17 cellular contexts compared by ENCODE assay signal in the genomic region with DNA sequence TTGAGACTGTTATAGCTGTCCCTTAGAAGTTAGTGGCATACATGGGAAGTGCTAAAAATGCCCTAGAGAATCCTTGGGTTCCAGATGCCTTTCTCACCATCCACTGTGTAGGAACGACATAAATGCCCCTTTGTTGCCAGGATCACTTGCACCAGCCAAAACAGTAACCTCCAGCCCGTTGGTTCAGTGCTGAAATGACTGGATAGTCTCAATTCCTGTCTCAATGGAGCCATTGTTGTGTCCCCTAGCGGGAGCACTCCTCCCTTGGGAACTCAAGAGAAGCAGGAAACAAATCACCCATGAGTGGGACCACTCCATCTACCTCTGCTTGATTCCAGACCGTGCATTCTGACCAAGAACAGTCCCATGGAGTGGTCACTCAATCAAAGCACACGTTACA. TPM values are rescaled to one million over a fixed set of nuclear protein-coding genes. Genes with fewer than 3 reads are reported as not detected.
DNase-seq lines count a peak whose midpoint lies in the region; ATAC-seq lines count a peak whose summit lies in the region.
"Had no signal": no experiment of that assay in that cellular context is flagged by ENCODE, and none has a peak within 500 bp of the region (broad histone marks: within the 10 kb centered on the region; RNA-seq: fewer than 3 reads in every experiment).

No MANE protein-coding gene starts in this region.

- no peak overlapping the region for H2BK120ac ChIP-seq in trophoblast cell (ENCODE audit: insufficient read depth, low read length, poor library complexity)

- no peak overlapping the region for H3K9ac ChIP-seq in trophoblast cell (ENCODE audit: low read length)

- ATAC-seq in left colon = no peak
- ATAC-seq: CD8-positive, alpha-beta T cell had no signal

- no peak overlapping the region for H2AK5ac ChIP-seq in trophoblast cell (ENCODE audit: low read length)

- H3K9me3 ChIP-seq in trophoblast cell (ENCODE audit: insufficient read depth, low read depth, low read length) = no peaks in the 10 kb centered on the region

- no peaks in the 10 kb centered on the region for H3K27me3 ChIP-seq in trophoblast cell (ENCODE audit: insufficient read depth, low read length)

- H3K14ac ChIP-seq in trophoblast cell (ENCODE audit: low read length) = no peak overlapping the region

- H4K8ac ChIP-seq in trophoblast cell (ENCODE audit: low read depth, low read length) = no peak overlapping the region

- H3K79me1 ChIP-seq in trophoblast cell (ENCODE audit: low read length) = no peaks in the 10 kb centered on the region

- no peak overlapping the region for H3K4me3 ChIP-seq in trophoblast cell (ENCODE audit: low read depth, low read length)

- H3K36me3 ChIP-seq in trophoblast cell (ENCODE audit: control insufficient read depth in 1 of 2, insufficient read depth in 2 of 2, low read length in 2 of 2) = peaks cover 5 to 17% of the 10 kb centered on the region in 2 experiments

- H2BK5ac ChIP-seq in trophoblast cell (ENCODE audit: low read depth, low read length, poor library complexity) = no peak overlapping the region

- no peaks in the 10 kb centered on the region for H3K79me2 ChIP-seq in trophoblast cell (ENCODE audit: control insufficient read depth, insufficient read depth, low read length, poor library complexity)

- H3K4ac ChIP-seq in trophoblast cell (ENCODE audit: low read depth, low read length) = no peak overlapping the region

- H3K4me2 ChIP-seq in trophoblast cell (ENCODE audit: low read length) = no peak overlapping the region

- no CpG with 5 or more reads among the region's 5 CpGs for WGBS in trophoblast cell (ENCODE audit: extremely low coverage, insufficient coverage, insufficient read length)

- H2BK12ac ChIP-seq in trophoblast cell (ENCODE audit: low read length) = no peak overlapping the region

- intact Hi-C loops in left colon (cut with DNase I, micrococcal nuclease) = no loop called here

- H4K91ac ChIP-seq in trophoblast cell (ENCODE audit: low read depth, low read length) = no peak overlapping the region

- H3K18ac ChIP-seq in trophoblast cell (ENCODE audit: low read length) = no peak overlapping the region

- no peaks in the 10 kb centered on the region for H3K4me1 ChIP-seq in trophoblast cell (ENCODE audit: control insufficient read depth in 1 of 2, insufficient read depth in 2 of 2, low read length in 2 of 2)

- DNase-seq in C1 segment of cervical spinal cord (lab: John Stamatoyannopoulos, UW) = peak in 10 of 14 donors; percentile 3 to 39 (median 28)
- peak in 32 of 51 donors; percentile 2 to 78 (median 26) for DNase-seq in hypothalamus (lab: John Stamatoyannopoulos, UW)
- no peak for DNase-seq in trophoblast cell
- DNase-seq in left colon = no peak
- DNase-seq in cortex of kidney (lab: John Stamatoyannopoulos, UW) = no peak
- no peak for DNase-seq in RKO (ENCODE audit: low spot score)
- DNase-seq in NCI-H187 treated with DMSO at 0.1 percent for 48 hours (lab: John Stamatoyannopoulos, UW) = no peak
- DNase-seq: CD8-positive, alpha-beta T cell; IMR-90; Kasumi-1; NCI-H1105 treated with DMSO at 0.1 percent for 48 hours; NCI-H1930; NCI-H2171 treated with DMSO at 0.1 percent for 48 hours; NCI-H510A; NCI-H82; SIG-M5 had no signal

- peak overlapping the region; percentile 37 for H3K23ac ChIP-seq in trophoblast cell (ENCODE audit: low read length)

- no peak overlapping the region for H2AFZ ChIP-seq in trophoblast cell (ENCODE audit: insufficient read depth, low read length, poor library complexity)

- no peak overlapping the region for H4K12ac ChIP-seq in trophoblast cell (ENCODE audit: low read depth, low read length)

- H3K27ac ChIP-seq in angular gyrus (ENCODE audit: low read depth, low read length) (peak overlapping the region; percentile 9), trophoblast cell (ENCODE audit: low read depth, low read length) (no peak overlapping the region)

RNA-seq across cellular contexts. Expression of a gene that starts 23.1 kb away (rescaled TPM):
- polyA plus RNA-seq in trophoblast cell (2013) = 22.0 and 22.5 TPM in 2 replicates
- 10 to 100 TPM; 13.7 to 23.4 TPM for total RNA-seq in left colon

Comparison
In these comparisons a context has a peak if more than half of its experiments do, and no peak if none do; other contexts are left out.
1. DNase-seq: peak in C1 segment of cervical spinal cord (10 of 14) and hypothalamus (32 of 51); none in trophoblast cell (0 of 2), left colon (0 of 2), cortex of kidney (single experiment), RKO (single experiment) and NCI-H187 treated with DMSO at 0.1 percent for 48 hours (single experiment).